8 cellular contexts compared by ENCODE assay signal in the genomic region with DNA sequence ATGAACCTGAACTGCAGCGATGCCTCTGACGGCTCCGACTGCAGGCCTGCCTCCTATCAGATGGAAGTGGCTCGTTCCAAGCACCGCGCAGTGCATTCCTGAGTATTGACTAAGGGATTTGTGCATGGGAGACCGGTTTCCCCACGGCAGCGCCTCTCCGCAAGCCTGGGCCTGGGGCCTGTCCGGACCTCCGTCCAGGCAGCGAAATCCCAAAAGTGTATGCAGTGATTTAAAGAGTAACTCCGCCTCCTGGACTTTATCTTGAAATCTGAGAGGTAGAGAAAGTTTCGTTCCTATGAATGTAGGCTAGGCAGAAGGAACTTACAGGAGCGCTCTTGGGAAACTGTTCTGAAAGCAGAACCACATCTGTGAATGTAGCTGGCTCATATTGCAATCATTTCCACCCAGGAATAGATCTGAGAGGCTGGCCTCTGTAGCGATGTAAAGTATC.
A peak's percentile ranks its signal among the peaks of the same experiment; 100 is the strongest.
DNase-seq lines count a peak whose midpoint lies in the region; ATAC-seq, FAIRE-seq and TF ChIP-seq lines count a peak whose summit lies in the region.

No MANE protein-coding gene starts in this region.

- H3K4me2 ChIP-seq in GM23248 (ENCODE audit: unreplicated experiment): peak overlapping the region; percentile 79

- peaks cover 13% of the 10 kb centered on the region for H3K4me1 ChIP-seq in GM23248 (ENCODE audit: insufficient read depth)

- TF ChIP-seq CTCF in astrocyte of the spinal cord (IDR thresholded peaks at IDR 0.05; ENCODE audit: low read depth, low read length): no peak
- no peak for TF ChIP-seq CTCF in WERI-Rb-1 (IDR thresholded peaks at IDR 0.05; ENCODE audit: low read depth, low read length)

- no peaks in the 10 kb centered on the region for H3K9me3 ChIP-seq in GM23248 (ENCODE audit: low read depth)
- no peaks in the 10 kb centered on the region for H3K9me3 ChIP-seq in WERI-Rb-1 (ENCODE audit: severe bottlenecking)

- DNase-seq in GM23248: peak; percentile 89
- peak; percentile 89 for DNase-seq in astrocyte of the spinal cord (ENCODE audit: low read depth, low spot score)
- peak; percentile 57 for DNase-seq in iPS-NIHi7 (ENCODE audit: extremely low spot score)
- peak; percentile 81 for DNase-seq in skeletal muscle cell (ENCODE audit: low read depth)
- no peak for DNase-seq in GM19239 (ENCODE audit: insufficient read length, low spot score)
- no peak for DNase-seq in T-helper 2 cell
- DNase-seq in WERI-Rb-1: no peak

- peak overlapping the region; percentile 82 for H2AFZ ChIP-seq in GM23248

- 4% methylated on average over 17 of the region's 17 CpGs for WGBS in GM23248 (ENCODE audit: low coverage in 1 of 2, low lambda C conversion rate in 2 of 2, missing lambda C conversion rate in 2 of 2), 2 experiments

- H3K27ac ChIP-seq in GM23248 (peak overlapping the region; percentile 81), WERI-Rb-1 (no peak overlapping the region)

- in situ Hi-C loops in GM23248 (cut with MboI) (no loop called here), astrocyte of the spinal cord (cut with HindIII; ENCODE audit: low sequenced_read_pairs) (no loop called here)

- FAIRE-seq in GM19239 (lab: Jason Lieb, UNC): no peak

- H4K20me1 ChIP-seq in GM23248 (ENCODE audit: insufficient read depth): no peaks in the 10 kb centered on the region

- H3K27me3 ChIP-seq in GM23248 (replicated peaks; ENCODE audit: insufficient read depth) (no peaks in the 10 kb centered on the region), WERI-Rb-1 (ENCODE audit: insufficient read depth, low read depth, severe bottlenecking) (no peaks in the 10 kb centered on the region)

- H3K9ac ChIP-seq in GM23248: peak overlapping the region; percentile 74

- H3K36me3 ChIP-seq in GM23248 (ENCODE audit: low read depth) (no peaks in the 10 kb centered on the region), WERI-Rb-1 (no peaks in the 10 kb centered on the region)

- no peaks in the 10 kb centered on the region for H3K79me2 ChIP-seq in GM23248 (ENCODE audit: insufficient read depth)

- H3F3A ChIP-seq in GM23248 (ENCODE audit: insufficient read depth): peaks cover 21% of the 10 kb centered on the region

- no peaks in the 10 kb centered on the region for H3K9me2 ChIP-seq in GM23248 (ENCODE audit: insufficient read depth)

- H3K4me3 ChIP-seq in GM23248: peak overlapping the region; percentile 69
- H3K4me3 ChIP-seq in astrocyte of the spinal cord (ENCODE audit: low read depth, low read length): peak overlapping the region; percentile 4
- H3K4me3 ChIP-seq in skeletal muscle cell (ENCODE audit: low read depth, low read length): peak overlapping the region; percentile 17
- no peak overlapping the region for H3K4me3 ChIP-seq in WERI-Rb-1 (ENCODE audit: low read depth, low read length)

- ATAC-seq in GM18870 (IDR thresholded peaks at IDR 0.05; ENCODE audit: unreplicated experiment): no peak

Comparison
In these comparisons a context has a peak if more than half of its experiments do, and no peak if none do; other contexts are left out.
1. DNase-seq: peak in GM23248 (single experiment), astrocyte of the spinal cord (single experiment), iPS-NIHi7 (single experiment) and skeletal muscle cell (single experiment); none in GM19239 (single experiment), T-helper 2 cell (0 of 5) and WERI-Rb-1 (single experiment).